18 cellular contexts compared by ENCODE assay signal in the genomic region with DNA sequence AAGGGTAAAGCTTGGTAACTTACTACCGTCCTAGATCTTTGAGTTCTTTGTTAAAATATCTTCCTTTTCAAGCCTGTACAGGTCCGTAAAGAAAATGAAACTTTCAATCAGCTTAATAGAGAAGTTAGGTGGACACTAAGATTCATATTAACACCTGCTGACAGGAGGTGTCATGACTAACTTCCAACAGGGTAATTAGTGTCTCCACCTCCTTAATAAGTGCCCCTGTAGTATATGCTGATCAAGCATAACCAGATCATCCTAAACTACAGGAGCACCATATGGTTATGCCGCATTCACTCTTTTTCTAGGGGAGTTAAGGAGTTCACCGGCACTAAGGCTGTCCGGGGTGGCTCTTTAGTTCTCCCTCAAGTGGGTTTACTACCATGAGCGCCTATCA. TPM values are rescaled to one million over a fixed set of nuclear protein-coding genes. Genes with fewer than 3 reads are reported as not detected.
DNase-seq lines count a peak whose midpoint lies in the region; ATAC-seq, FAIRE-seq and TF ChIP-seq lines count a peak whose summit lies in the region.
"Had no signal": no experiment of that assay in that cellular context is flagged by ENCODE, and none has a peak within 500 bp of the region (broad histone marks: within the 10 kb centered on the region; RNA-seq: fewer than 3 reads in every experiment).

No MANE protein-coding gene starts in this region.

- no peaks in the 10 kb centered on the region for H3K4me1 Mint-ChIP-seq in progenitor cell of endocrine pancreas (ENCODE audit: low read depth)

- no peaks in the 10 kb centered on the region for H3K36me3 ChIP-seq in HepG2 (replicated peaks in 1 of 2; ENCODE audit: control insufficient read depth in 1 of 2, insufficient read depth in 2 of 2, low read length in 2 of 2)
- H3K36me3 ChIP-seq in right lobe of liver = no peaks in the 10 kb centered on the region

- no peak for TF ChIP-seq EP300 in HepG2 (IDR thresholded peaks at IDR 0.05; ENCODE audit: low read depth in 2 of 2, low read length in 2 of 2)
- no peak for TF ChIP-seq EP300 in HepG2 (CRISPR knock-in tag; IDR thresholded peaks at IDR 0.05; ENCODE audit: borderline replicate concordance)

- BruUV-seq in HepG2 (replicated peaks; lab: Mats Ljungman, UMichigan) = no TSS peak

- no peaks in the 10 kb centered on the region for H3K9me3 Mint-ChIP-seq in progenitor cell of endocrine pancreas (ENCODE audit: low read depth)
- H3K9me3 Mint-ChIP-seq: CD4-positive, alpha-beta memory T cell; T-cell had no signal

- TF ChIP-seq POLR2A in HepG2 (IDR thresholded peaks at IDR 0.05; ENCODE audit: insufficient read depth in 1 of 2, low read depth in 2 of 2, low read length in 2 of 2) = no peak
- no peak for TF ChIP-seq POLR2A in right lobe of liver (IDR thresholded peaks at IDR 0.05)

- no peak for TF ChIP-seq RAD21 in HepG2 (CRISPR knock-in tag; IDR thresholded peaks at IDR 0.05)

- H3K79me2 ChIP-seq in HepG2 (ENCODE audit: insufficient read depth, low read length) = no peaks in the 10 kb centered on the region

- TF ChIP-seq CTCF in HepG2 (CRISPR knock-in tag; IDR thresholded peaks at IDR 0.05) = no peak
- no peak for TF ChIP-seq CTCF in right lobe of liver (IDR thresholded peaks at IDR 0.05)
- no peak for TF ChIP-seq CTCF in HL-60 (IDR thresholded peaks at IDR 0.05; ENCODE audit: insufficient read depth, low read length)
- TF ChIP-seq CTCF in progenitor cell of endocrine pancreas (IDR thresholded peaks at IDR 0.05; ENCODE audit: unreplicated experiment) = no peak

- H3K36me3 Mint-ChIP-seq in progenitor cell of endocrine pancreas (ENCODE audit: insufficient read depth) = no peaks in the 10 kb centered on the region
- H3K36me3 Mint-ChIP-seq: CD4-positive, alpha-beta memory T cell; T-cell had no signal

- H3K27ac Mint-ChIP-seq in progenitor cell of endocrine pancreas = no peak overlapping the region
- H3K27ac Mint-ChIP-seq: CD4-positive, alpha-beta memory T cell; T-cell had no signal

- no peak overlapping the region for H3K4me3 Mint-ChIP-seq in progenitor cell of endocrine pancreas (ENCODE audit: low read depth)
- H3K4me3 Mint-ChIP-seq: CD4-positive, alpha-beta memory T cell; T-cell had no signal

- no peak overlapping the region for H3K4me2 ChIP-seq in HepG2 (ENCODE audit: low read depth, low read length)
- H3K4me2 ChIP-seq: KMS-11 had no signal

- intact Hi-C loops in HepG2 (cut with micrococcal nuclease; ENCODE audit: unreplicated experiment) = no loop called here
- intact Hi-C loops in right lobe of liver (cut with DNase I) = no loop called here

- H3K9ac ChIP-seq in HepG2 (ENCODE audit: insufficient read depth, low read depth, low read length) = no peak overlapping the region
- H3K9ac ChIP-seq: KMS-11 had no signal

- FAIRE-seq in HepG2 (lab: Jason Lieb, UNC) = no peak

- DNase-seq in HepG2 (ENCODE audit: low spot score) = no peak
- no peak for DNase-seq in right lobe of liver
- DNase-seq in HL-60 (ENCODE audit: low read depth in 1 of 2, low spot score in 1 of 2) = no peak
- DNase-seq in NCI-H82 treated with DMSO at 0.1 percent for 48 hours (lab: John Stamatoyannopoulos, UW; ENCODE audit: unreplicated experiment) = peak; percentile 68
- DNase-seq in progenitor cell of endocrine pancreas (ENCODE audit: low spot score, unreplicated experiment) = no peak
- no peak for DNase-seq in NCI-H1105 (lab: John Stamatoyannopoulos, UW)
- DNase-seq: CD4-positive, alpha-beta memory T cell; DMS79; NCI-H1436 treated with DMSO at 0.1 percent for 48 hours; NCI-H2029; NCI-H748 treated with DMSO at 0.1 percent for 48 hours; PC-3; SIG-M5; T-cell had no signal

- 50% methylated on average over 6 of the region's 6 CpGs for WGBS in HepG2 (ENCODE audit: low lambda C conversion rate)
- WGBS in right lobe of liver (ENCODE audit: insufficient coverage, low coverage, low lambda C conversion rate, missing lambda C conversion rate) = 74% methylated on average over 4 of the region's 6 CpGs

- no peak overlapping the region for H3K4me3 ChIP-seq in HepG2 (replicated peaks in 1 of 3; ENCODE audit: insufficient read depth in 1 of 3, low read depth in 2 of 3, low read length in 3 of 3)
- no peak overlapping the region for H3K4me3 ChIP-seq in right lobe of liver
- H3K4me3 ChIP-seq in HL-60 (replicated peaks; ENCODE audit: insufficient read depth, low read length) = no peak overlapping the region

- H3K4me1 ChIP-seq in HepG2 (ENCODE audit: insufficient read depth, low read length) = no peaks in the 10 kb centered on the region
- peaks cover 2 to 33% (median 14%) of the 10 kb centered on the region in 4 donors for H3K4me1 ChIP-seq in right lobe of liver

- POLR2A ChIA-PET in HepG2 (lab: Yijun Ruan, JAX) = no interaction called here

- no peaks in the 10 kb centered on the region for H4K20me1 ChIP-seq in HepG2 (ENCODE audit: insufficient read depth, low read length)

- H3K27me3 ChIP-seq in HepG2 (ENCODE audit: control insufficient read depth in 1 of 2, insufficient read depth in 2 of 2, low read length in 2 of 2) = peaks cover 0 to 15% of the 10 kb centered on the region in 2 experiments; a peak in 2 of 5 replicates
- no peaks in the 10 kb centered on the region for H3K27me3 ChIP-seq in right lobe of liver
- H3K27me3 ChIP-seq in HL-60 (ENCODE audit: insufficient read depth, poor library complexity, severe bottlenecking) = no peaks in the 10 kb centered on the region

- CTCF ChIA-PET in HepG2 (lab: Yijun Ruan, JAX; ENCODE audit: low intra/inter-chr PET ratio, low total read pairs) = no interaction called here

- ATAC-seq in HepG2 (no peak), right lobe of liver (no peak), HG03460 (IDR thresholded peaks at IDR 0.05; ENCODE audit: unreplicated experiment) (no peak)
- ATAC-seq: PC-3, SK-N-SH treated with all-trans-retinoic acid at 6 μM for 48 hours, T-cell had no signal

- peaks cover 4% of the 10 kb centered on the region for H3K27me3 Mint-ChIP-seq in progenitor cell of endocrine pancreas

- in situ Hi-C loops in HepG2 (cut with HindIII; ENCODE audit: extremely low pct_ligation_motif_present, low pct_unique_long_range_greater_than_20kb) = no loop called here

- H3K27ac ChIP-seq in HepG2 (ENCODE audit: extremely low read length, insufficient read depth, low read length) (no peak overlapping the region), right lobe of liver (no peak overlapping the region), HL-60 (replicated peaks) (peak overlapping the region; percentile 94)
- H3K27ac ChIP-seq: KMS-11, RWPE1 had no signal

- no peaks in the 10 kb centered on the region for H3K9me3 ChIP-seq in HepG2 (ENCODE audit: low read length)
- no peaks in the 10 kb centered on the region for H3K9me3 ChIP-seq in right lobe of liver

- H2AFZ ChIP-seq in HepG2 (ENCODE audit: low read length) = no peak overlapping the region

TF ChIP-seq in HepG2, 621 proteins besides CTCF, POLR2A, EP300 and RAD21 (continues in another document):
- TF ChIP-seq, protein P1, sequence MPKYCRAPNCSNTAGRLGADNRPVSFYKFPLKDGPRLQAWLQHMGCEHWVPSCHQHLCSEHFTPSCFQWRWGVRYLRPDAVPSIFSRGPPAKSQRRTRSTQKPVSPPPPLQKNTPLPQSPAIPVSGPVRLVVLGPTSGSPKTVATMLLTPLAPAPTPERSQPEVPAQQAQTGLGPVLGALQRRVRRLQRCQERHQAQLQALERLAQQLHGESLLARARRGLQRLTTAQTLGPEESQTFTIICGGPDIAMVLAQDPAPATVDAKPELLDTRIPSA (CRISPR knock-in tag; IDR thresholded peaks at IDR 0.05; ENCODE audit: borderline replicate concordance) = no peak
- TF ChIP-seq MAFK (conservative IDR thresholded peaks at IDR 0.05 in 1 of 2, IDR thresholded peaks at IDR 0.05 in 1 of 2; ENCODE audit: low read length in 2 of 2) (peak; percentile 92 to 95), MBD4 (IDR thresholded peaks at IDR 0.05; ENCODE audit: borderline replicate concordance, low read length) (no peak), ZUFSP (CRISPR knock-in tag; IDR thresholded peaks at IDR 0.05; ENCODE audit: borderline replicate concordance) (no peak), TSC22D2 (CRISPR knock-in tag; IDR thresholded peaks at IDR 0.05; ENCODE audit: borderline replicate concordance) (no peak)

RNA-seq across cellular contexts. Expression of gene RALGAPA2, which starts 23.9 kb away (rescaled TPM):
- total RNA-seq in HepG2 (2016; rRNA removed; fragmentation: Illumina TruSeq; extraction: Trizol) (17.7 and 18.3 TPM in 2 replicates), right lobe of liver (10 to 100 TPM; 38.3 to 76.7 (median 62.7) TPM), progenitor cell of endocrine pancreas (103 and 109 TPM in 2 replicates)
- 3.1 and 4.5 TPM in 2 replicates for total RNA-seq in HepG2 (2016; cell fraction: cytosol; rRNA removed; fragmentation: Illumina TruSeq; extraction: Trizol; ENCODE audit: low read depth)
- total RNA-seq in HepG2 (2016; cell fraction: insoluble cytoplasmic fraction; rRNA removed; fragmentation: Illumina TruSeq; extraction: Trizol) = 16.3 and 18.8 TPM in 2 replicates
- total RNA-seq in HepG2 (2016; cell fraction: membrane; rRNA removed; fragmentation: Illumina TruSeq; extraction: Trizol) = 6.5 and 7.8 TPM in 2 replicates
- 29.6 and 31.7 TPM in 2 replicates for total RNA-seq in HepG2 (2016; cell fraction: nucleus; rRNA removed; fragmentation: Illumina TruSeq; extraction: Trizol)
- polyA plus RNA-seq in HepG2 (2011; rRNA removed) = 13.8 and 15.7 TPM in 2 replicates
- polyA plus RNA-seq in HepG2 (2011; cell fraction: cytosol; rRNA removed) = 8.0 and 13.3 TPM in 2 replicates
- polyA plus RNA-seq in HepG2 (2011; cell fraction: nucleus; rRNA removed) = 38.4 and 38.5 TPM in 2 replicates
- polyA plus RNA-seq in HepG2 (2012) = 18.4 and 27.5 TPM in 2 replicates
- 0.49 and 0.67 TPM in 2 replicates for polyA plus RNA-seq in HepG2 (2016; cell fraction: cytosol; fragmentation: Illumina TruSeq; extraction: Trizol; ENCODE audit: low read depth)
- 8.9 and 11.7 TPM in 2 replicates for polyA plus RNA-seq in HepG2 (2016; cell fraction: insoluble cytoplasmic fraction; fragmentation: Illumina TruSeq; extraction: Trizol; ENCODE audit: low read depth)
- polyA plus RNA-seq in HepG2 (2016; cell fraction: membrane; fragmentation: Illumina TruSeq; extraction: Trizol; ENCODE audit: low read depth) = 1.2 and 1.7 TPM in 2 replicates
- 17.2 and 18.1 TPM in 2 replicates for polyA plus RNA-seq in HepG2 (2016; cell fraction: nucleus; fragmentation: Illumina TruSeq; extraction: Trizol; ENCODE audit: insufficient read depth, low read depth)
- 7.3 and 40.9 TPM in 2 replicates for polyA minus RNA-seq in HepG2 (2011; rRNA and poly(A)+ RNA removed; ENCODE audit: low replicate concordance)
- polyA minus RNA-seq in HepG2 (2011; cell fraction: cytosol; rRNA and poly(A)+ RNA removed) = 20.8 and 29.0 TPM in 2 replicates
- polyA minus RNA-seq in HepG2 (2011; cell fraction: nucleus; rRNA and poly(A)+ RNA removed) = 158 and 172 TPM in 2 replicates
